ENCODE assay signal across 18 cellular contexts in the genomic region with DNA sequence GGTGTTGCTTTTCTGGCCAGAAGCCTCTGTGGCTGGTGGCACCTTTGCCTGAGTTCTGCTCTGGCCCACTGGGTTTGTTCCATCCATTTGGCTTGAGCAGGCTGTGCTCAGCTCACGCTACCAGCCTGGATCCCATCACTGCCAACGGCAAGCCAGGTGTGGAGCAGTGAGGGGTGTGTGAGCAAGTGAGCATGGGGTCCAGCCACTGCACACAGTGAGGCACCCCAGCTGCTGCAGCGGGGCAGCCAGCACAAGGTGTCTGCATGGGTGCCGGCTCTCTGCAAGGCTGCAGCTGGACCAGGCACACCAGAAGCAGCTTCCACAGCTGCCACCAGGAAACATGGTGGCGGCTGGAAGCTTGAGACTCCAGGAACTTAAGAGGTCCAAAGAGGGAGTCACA.
"Had no signal": no experiment of that assay in that cellular context is flagged by ENCODE, and none has a peak within 500 bp of the region (broad histone marks: within the 10 kb centered on the region; RNA-seq: fewer than 3 reads in every experiment).

No MANE protein-coding gene starts in this region.

- H3K27me3 ChIP-seq: neutrophil, pancreas, right lobe of liver, transverse colon had no signal

- ATAC-seq: left ventricle myocardium superior, pancreas had no signal

- H3K4me2 ChIP-seq: smooth muscle cell had no signal

- H3K9me3 ChIP-seq: neutrophil, pancreas, right lobe of liver, thoracic aorta, transverse colon had no signal

- H3K36me3 ChIP-seq: pancreas, right lobe of liver, thoracic aorta, transverse colon had no signal

- FAIRE-seq: frontal cortex, pancreas had no signal

- H3K4me1 ChIP-seq: pancreas, right lobe of liver had no signal

- H3K4me3 ChIP-seq: lung, pancreas, right lobe of liver, smooth muscle cell, thoracic aorta, transverse colon had no signal

- H3K27ac ChIP-seq: neutrophil, pancreas, right lobe of liver, thoracic aorta, transverse colon had no signal

- DNase-seq: cortex of kidney; immature natural killer cell; islet precursor cell; left ventricle myocardium superior; natural killer cell; stimulated activated CD4-positive, alpha-beta T cell treated with anti-CD3 and anti-CD28 coated beads, Interleukin-12 subunit alpha, Interleukin-12 subunit beta, amount 100 ng/mL, for 4 hours; stimulated activated CD4-positive, alpha-beta T cell treated with anti-CD3 and anti-CD28 coated beads, Interleukin-1b, Interleukin-23, amount 100 ng/mL, for 48 hours; stimulated activated CD4-positive, alpha-beta T cell treated with anti-CD3 and anti-CD28 coated beads, Interleukin-4, amount 100 ng/mL, for 1 hour; stimulated activated CD8-positive, alpha-beta memory T cell treated with anti-CD3 and anti-CD28 coated beads, Interleukin-4, amount 100 ng/mL, for 48 hours; stimulated activated naive CD4-positive, alpha-beta T cell; transverse colon had no signal
